ENCODE assay signal across 20 cellular contexts in genomic region chr10:17352583-17352982, GRCh38.
DNase-seq lines count a peak whose midpoint lies in the region; ATAC-seq, FAIRE-seq and TF ChIP-seq lines count a peak whose summit lies in the region.
"Had no signal": no experiment of that assay in that cellular context is flagged by ENCODE, and none has a peak within 500 bp of the region (broad histone marks: within the 10 kb centered on the region; RNA-seq: fewer than 3 reads in every experiment).

No MANE protein-coding gene starts in this region.

- no peaks in the 10 kb centered on the region for H3K27me3 ChIP-seq in RWPE2 (ENCODE audit: insufficient read depth, poor library complexity, severe bottlenecking)

- H3K4me3 ChIP-seq in RWPE2 (ENCODE audit: severe bottlenecking), result no peak overlapping the region
- H3K4me3 ChIP-seq: A549, GM23248 had no signal

- DNase-seq in H54 (ENCODE audit: insufficient read length, low spot score) (no peak), RWPE2 (ENCODE audit: low spot score) (no peak), mesothelial cell of epicardium (ENCODE audit: low spot score in 2 of 2, unreplicated experiment in 2 of 2) (no peak), sciatic nerve (ENCODE audit: low spot score) (no peak), NCI-H510A treated with DMSO at 0.1 percent for 48 hours (lab: John Stamatoyannopoulos, UW) (no peak), NCI-H2029 treated with DMSO at 0.1 percent for 48 hours (lab: John Stamatoyannopoulos, UW) (no peak), HUDEP-2 (lab: John Stamatoyannopoulos, UW; ENCODE audit: unreplicated experiment in 76 of 76) (no peak)
- DNase-seq: 8988T; C1 segment of cervical spinal cord; CD4-positive, alpha-beta memory T cell; COR-L47; DMS153; DND-41; GM23248; H9; HFFc6 had no signal

- H3K4me3 Mint-ChIP-seq in mesothelial cell of epicardium, result no peak overlapping the region
- H3K4me3 Mint-ChIP-seq: CD4-positive, alpha-beta memory T cell; H9; HFFc6 had no signal

- TF ChIP-seq CTCF in RWPE2 (IDR thresholded peaks at IDR 0.05; ENCODE audit: poor library complexity, severe bottlenecking) (no peak), mesothelial cell of epicardium (IDR thresholded peaks at IDR 0.05; ENCODE audit: unreplicated experiment) (no peak)

- intact Hi-C loops in sciatic nerve (cut with DNase I), result no loop called here

- peaks cover 74% of the 10 kb centered on the region for H3K4me1 Mint-ChIP-seq in mesothelial cell of epicardium

- peak overlapping the region; percentile 78 for H3K27ac ChIP-seq in RWPE2 (ENCODE audit: poor library complexity, severe bottlenecking)
- H3K27ac ChIP-seq: A549, GM23248 had no signal

- TF ChIP-seq POLR2A in H54 (IDR thresholded peaks at IDR 0.05; ENCODE audit: low read depth, low read length), result no peak

- no peaks in the 10 kb centered on the region for H3K9me3 ChIP-seq in RWPE2 (ENCODE audit: severe bottlenecking)

- H3K27ac Mint-ChIP-seq in mesothelial cell of epicardium, result peak overlapping the region; percentile 2
- H3K27ac Mint-ChIP-seq: CD4-positive, alpha-beta memory T cell; H9; HFFc6 had no signal

- H3K4me1 ChIP-seq in RWPE2 (ENCODE audit: insufficient read depth, poor library complexity, severe bottlenecking), result peaks cover 48% of the 10 kb centered on the region
- H3K4me1 ChIP-seq: A549 had no signal

- H3K36me3 ChIP-seq in RWPE2 (ENCODE audit: low read depth), result no peaks in the 10 kb centered on the region

- no peak for ATAC-seq in RWPE2 (ENCODE audit: low read depth)
- ATAC-seq in sciatic nerve, result no peak
- ATAC-seq: A549 had no signal

- peaks cover 7% of the 10 kb centered on the region for H3K9me3 Mint-ChIP-seq in mesothelial cell of epicardium
- H3K9me3 Mint-ChIP-seq: H9, HFFc6 had no signal

- no peaks in the 10 kb centered on the region for H3K27me3 Mint-ChIP-seq in mesothelial cell of epicardium (ENCODE audit: low read depth)

- no peaks in the 10 kb centered on the region for H3K36me3 Mint-ChIP-seq in mesothelial cell of epicardium
- H3K36me3 Mint-ChIP-seq: CD4-positive, alpha-beta memory T cell had no signal

- FAIRE-seq in H54 (lab: Jason Lieb, UNC), result peak; percentile 38
- FAIRE-seq: A549, G401.6, GM12892, H1 had no signal
